In the genomic region with DNA sequence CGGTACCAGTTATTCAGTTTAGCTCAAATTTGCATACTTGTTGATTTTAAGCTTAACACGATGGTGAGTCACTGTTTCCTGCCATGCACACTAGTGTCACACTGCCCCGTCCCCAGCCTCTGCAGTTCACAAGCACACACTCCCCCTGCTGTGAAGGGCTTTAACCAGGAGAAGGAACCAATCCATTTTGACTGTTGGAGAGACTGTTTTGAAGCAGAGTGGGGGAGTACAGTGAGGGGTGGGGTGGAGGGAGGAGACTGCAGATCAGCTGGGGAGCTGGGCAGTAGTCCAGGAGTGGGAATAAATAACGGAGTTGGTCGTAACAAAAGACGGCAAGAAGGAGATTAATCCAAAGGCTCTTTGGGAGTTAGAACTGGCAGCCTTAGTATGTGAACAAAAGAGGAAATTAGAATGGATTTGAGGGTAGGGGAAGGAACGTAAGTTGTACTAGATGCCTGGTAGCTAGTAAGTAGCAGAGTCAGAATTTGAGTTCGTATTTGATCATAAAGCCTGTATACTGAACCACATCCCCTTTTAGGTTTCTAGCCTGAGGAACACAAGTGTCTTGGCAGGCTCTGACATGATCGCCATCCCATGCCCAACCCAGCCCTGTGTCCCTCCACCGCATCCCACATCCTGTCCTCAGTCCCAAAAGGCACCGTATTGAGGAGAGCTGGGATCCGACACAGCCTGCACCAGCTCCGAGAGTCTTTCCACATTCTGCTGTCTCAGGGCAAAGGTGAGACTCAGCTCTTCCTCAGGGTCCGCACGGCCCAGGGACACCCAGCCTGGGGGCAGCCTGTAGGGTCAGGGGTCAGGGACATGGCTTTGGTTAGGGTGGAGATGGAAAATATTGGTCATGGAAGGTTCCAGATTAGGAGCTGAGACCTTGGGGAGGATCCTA, we compare ENCODE assay signal across 8 cellular contexts. TPM values are rescaled to one million over a fixed set of nuclear protein-coding genes. Genes with fewer than 3 reads are reported as not detected.
DNase-seq lines count a peak whose midpoint lies in the region; ATAC-seq and TF ChIP-seq lines count a peak whose summit lies in the region.

No MANE protein-coding gene starts in this region.

- no peak overlapping the region for H2AFZ ChIP-seq in H9 (ENCODE audit: low read length)

- H3K4me1 Mint-ChIP-seq in H9, result no peaks in the 10 kb centered on the region; a peak in 2 of 4 replicates
- peaks cover 9% of the 10 kb centered on the region for H3K4me1 Mint-ChIP-seq in activated naive CD8-positive, alpha-beta T cell treated with anti-CD3 and anti-CD28 coated beads, Interleukin-2, amount 50 U/mL, for 24 hours

- peaks cover 3 to 20% (median 10%) of the 10 kb centered on the region in 3 experiments; a peak in 6 of 7 replicates for H3K36me3 Mint-ChIP-seq in H9 (ENCODE audit: insufficient read depth in 1 of 3, low read depth in 3 of 3)
- peaks cover 9% of the 10 kb centered on the region for H3K36me3 Mint-ChIP-seq in activated naive CD8-positive, alpha-beta T cell treated with anti-CD3 and anti-CD28 coated beads, Interleukin-2, amount 50 U/mL, for 24 hours (ENCODE audit: low read depth)

- intact Hi-C loops in left ventricle myocardium superior (cut with micrococcal nuclease), result no loop called here

- H2BK12ac ChIP-seq in H9 (ENCODE audit: insufficient read length, low read depth, low read length), result no peak overlapping the region

- H3T11ph ChIP-seq in H9 (ENCODE audit: low read length), result no peak overlapping the region

- no peak overlapping the region; a peak in 1 of 7 replicates for H3K27ac Mint-ChIP-seq in H9
- H3K27ac Mint-ChIP-seq in activated naive CD8-positive, alpha-beta T cell treated with anti-CD3 and anti-CD28 coated beads, Interleukin-2, amount 50 U/mL, for 24 hours, result no peak overlapping the region

- H2BK20ac ChIP-seq in H9 (ENCODE audit: low read depth, low read length, poor library complexity, severe bottlenecking), result no peak overlapping the region

- DNase-seq in AG10803 (ENCODE audit: low read depth) (peak; percentile 66), H9 (no peak), SIG-M5 treated with dmso at 0.1 percent for 504 hours (lab: John Stamatoyannopoulos, UW; ENCODE audit: unreplicated experiment) (peak; percentile 93), left ventricle myocardium superior (no peak), renal cortical epithelial cell (ENCODE audit: low read depth) (peak; percentile 78), NCI-H2081 (lab: John Stamatoyannopoulos, UW) (no peak), GM19238 (ENCODE audit: insufficient read length, low spot score) (no peak)
- DNase-seq in activated naive CD8-positive, alpha-beta T cell treated with anti-CD3 and anti-CD28 coated beads, Interleukin-2, amount 50 U/mL, for 24 hours, result peak; percentile 50

- no peaks in the 10 kb centered on the region for H3K9me3 Mint-ChIP-seq in H9
- no peaks in the 10 kb centered on the region for H3K9me3 Mint-ChIP-seq in activated naive CD8-positive, alpha-beta T cell treated with anti-CD3 and anti-CD28 coated beads, Interleukin-2, amount 50 U/mL, for 24 hours

- peak overlapping the region; percentile 41 for H4K5ac ChIP-seq in H9 (ENCODE audit: insufficient read length, low read depth, low read length)

- no peaks in the 10 kb centered on the region for H3K79me1 ChIP-seq in H9 (ENCODE audit: insufficient read depth, low read depth, low read length, poor library complexity, severe bottlenecking)

- H3K27me3 ChIP-seq in H9 (ENCODE audit: insufficient read depth, low read length), result no peaks in the 10 kb centered on the region

- H3K14ac ChIP-seq in H9 (ENCODE audit: insufficient read depth, low read length), result no peak overlapping the region

- no peak overlapping the region for H3K27ac ChIP-seq in H9 (ENCODE audit: insufficient read length, low read depth, low read length)

- no peaks in the 10 kb centered on the region for H3K4me1 ChIP-seq in H9 (ENCODE audit: insufficient read depth, low read length)

- H2AK5ac ChIP-seq in H9 (ENCODE audit: insufficient read length, low read length), result no peak overlapping the region

- H3K4me3 Mint-ChIP-seq in H9, result no peak overlapping the region
- no peak overlapping the region for H3K4me3 Mint-ChIP-seq in activated naive CD8-positive, alpha-beta T cell treated with anti-CD3 and anti-CD28 coated beads, Interleukin-2, amount 50 U/mL, for 24 hours

- no peaks in the 10 kb centered on the region for H3K9me3 ChIP-seq in H9 (ENCODE audit: control insufficient read depth, low read depth, low read length)

- H3K79me2 ChIP-seq in H9 (ENCODE audit: insufficient read depth, low read length), result no peaks in the 10 kb centered on the region

- no peak overlapping the region for H3K4ac ChIP-seq in H9 (ENCODE audit: low read depth, low read length)

- H3K18ac ChIP-seq in H9 (ENCODE audit: insufficient read length, low read depth, low read length), result no peak overlapping the region

- 100% methylated on average over 1 of the region's 15 CpGs for WGBS in H9 (ENCODE audit: extremely low coverage, insufficient read length, low lambda C conversion rate)

- ATAC-seq in activated naive CD8-positive, alpha-beta T cell treated with anti-CD3 and anti-CD28 coated beads, Interleukin-2, amount 50 U/mL, for 24 hours, result peak; percentile 33
- peak; percentile 19 for ATAC-seq in left ventricle myocardium superior

- H3K9ac ChIP-seq in H9 (ENCODE audit: extremely low read depth, insufficient read length, low read length), result peak overlapping the region; percentile 81

- H4K20me1 ChIP-seq in H9 (ENCODE audit: control insufficient read depth, insufficient read depth, insufficient read length), result no peaks in the 10 kb centered on the region

- no peak overlapping the region for H3K23ac ChIP-seq in H9 (ENCODE audit: insufficient read length, low read depth, low read length)

- peak overlapping the region; percentile 92 for H3K4me2 ChIP-seq in H9 (ENCODE audit: insufficient read depth, insufficient read length, low read length)

- H4K8ac ChIP-seq in H9 (replicated peaks; ENCODE audit: insufficient read length, low read depth, low read length), result no peak overlapping the region

- H3K56ac ChIP-seq in H9 (ENCODE audit: insufficient read length, low read depth, low read length), result no peak overlapping the region

- peak; percentile 35 for TF ChIP-seq CTCF in AG10803 (conservative IDR thresholded peaks at IDR 0.05; ENCODE audit: low read length)
- no peak for TF ChIP-seq CTCF in H9 (conservative IDR thresholded peaks at IDR 0.05)

- no peak overlapping the region for H2BK120ac ChIP-seq in H9 (ENCODE audit: low read depth, low read length, poor library complexity, severe bottlenecking)

- H3K4me3 ChIP-seq in AG10803 (ENCODE audit: low read length), result peak overlapping the region; percentile 98

- H3K23me2 ChIP-seq in H9 (ENCODE audit: insufficient read length, low read depth, low read length, poor library complexity, severe bottlenecking), result peaks cover 8% of the 10 kb centered on the region

- H2BK15ac ChIP-seq in H9 (ENCODE audit: low read depth, low read length), result no peak overlapping the region

- H4K91ac ChIP-seq in H9 (ENCODE audit: insufficient read length, low read depth, low read length), result no peak overlapping the region

- no peaks in the 10 kb centered on the region for H3K27me3 Mint-ChIP-seq in H9 (ENCODE audit: low read depth)
- H3K27me3 Mint-ChIP-seq in activated naive CD8-positive, alpha-beta T cell treated with anti-CD3 and anti-CD28 coated beads, Interleukin-2, amount 50 U/mL, for 24 hours, result no peaks in the 10 kb centered on the region

- no peak overlapping the region for H2BK5ac ChIP-seq in H9 (ENCODE audit: insufficient read length, low read length)

RNA-seq across cellular contexts. Expression of gene TPP1, which starts 0.9 kb away (rescaled TPM):
- total RNA-seq in H9 (2021) (37.2 and 37.5 TPM in 2 replicates), left ventricle myocardium superior (77.7 TPM), renal cortical epithelial cell (16.1 and 107 TPM in 2 replicates)

RNA-seq across cellular contexts. Expression of gene TAF10, which starts 6.4 kb away (rescaled TPM):
- total RNA-seq in H9 (2021) (198 and 207 TPM in 2 replicates), left ventricle myocardium superior (89.4 TPM), renal cortical epithelial cell (36.1 and 36.9 TPM in 2 replicates)

RNA-seq across cellular contexts. Expression of gene ILK, which starts 14.8 kb away (rescaled TPM):
- total RNA-seq in H9 (2021), result 96.2 and 100 TPM in 2 replicates
- total RNA-seq in left ventricle myocardium superior, result 210 TPM
- total RNA-seq in renal cortical epithelial cell, result 133 and 183 TPM in 2 replicates

RNA-seq across cellular contexts. Expression of gene RRP8, which starts 15.0 kb away (rescaled TPM):
- 14.2 and 16.0 TPM in 2 replicates for total RNA-seq in H9 (2021)
- total RNA-seq in left ventricle myocardium superior, result 22.1 TPM
- total RNA-seq in renal cortical epithelial cell, result 6.4 and 22.6 TPM in 2 replicates

RNA-seq across cellular contexts. Expression of gene DCHS1, which starts 37.2 kb away (rescaled TPM):
- total RNA-seq in H9 (2021), result 12.2 and 12.5 TPM in 2 replicates
- total RNA-seq in left ventricle myocardium superior, result 8.8 TPM
- under 0.01 and 1.3 TPM in 2 replicates for total RNA-seq in renal cortical epithelial cell

Comparison
In these comparisons a context has a peak if more than half of its experiments do, and no peak if none do; other contexts are left out.
1. DNase-seq: peak in AG10803 (single experiment), SIG-M5 treated with dmso at 0.1 percent for 504 hours (single experiment), activated naive CD8-positive, alpha-beta T cell treated with anti-CD3 and anti-CD28 coated beads, Interleukin-2, amount 50 U/mL, for 24 hours (single experiment) and renal cortical epithelial cell (single experiment); none in H9 (single experiment), left ventricle myocardium superior (single experiment), NCI-H2081 (0 of 2) and GM19238 (single experiment).